8 cellular contexts compared by ENCODE assay signal in genomic region chr14:81221579-81222102, GRCh38. TPM values are rescaled to one million over a fixed set of nuclear protein-coding genes. Genes with fewer than 3 reads are reported as not detected.
DNase-seq lines count a peak whose midpoint lies in the region; ATAC-seq and TF ChIP-seq lines count a peak whose summit lies in the region.

No MANE protein-coding gene starts in this region.

- peaks cover 3% of the 10 kb centered on the region for H3K36me3 Mint-ChIP-seq in chondrocyte (ENCODE audit: low read depth)

- H3K4me3 ChIP-seq in NB4 (ENCODE audit: low read depth, low read length): peak overlapping the region; percentile 53
- H3K4me3 ChIP-seq in muscle layer of duodenum (ENCODE audit: low read depth in 1 of 2, low read length in 2 of 2): peak overlapping the region; percentile 76 to 86

- H3K4me1 Mint-ChIP-seq in chondrocyte (ENCODE audit: low read depth): peaks cover 35% of the 10 kb centered on the region

- H3K27ac ChIP-seq in muscle layer of duodenum (ENCODE audit: low read length): peak overlapping the region; percentile 95

- H3K4me1 ChIP-seq in muscle layer of duodenum (ENCODE audit: control insufficient read depth in 1 of 2, insufficient read depth in 2 of 2, low read length in 2 of 2): peaks cover 5 to 15% of the 10 kb centered on the region in 2 donors

- no peaks in the 10 kb centered on the region for H3K9me3 ChIP-seq in muscle layer of duodenum (ENCODE audit: control insufficient read depth in 1 of 2, low read length in 2 of 2)

- peak overlapping the region; percentile 100 for H3K27ac Mint-ChIP-seq in chondrocyte (ENCODE audit: unreplicated experiment)

- H3K27me3 Mint-ChIP-seq in chondrocyte (ENCODE audit: low read depth): no peaks in the 10 kb centered on the region

- H3K27me3 ChIP-seq in muscle layer of duodenum (ENCODE audit: low read depth, low read length): no peaks in the 10 kb centered on the region

- TF ChIP-seq CTCF in NB4 (IDR thresholded peaks at IDR 0.05; ENCODE audit: low read depth, low read length): no peak
- no peak for TF ChIP-seq CTCF in chondrocyte (IDR thresholded peaks at IDR 0.05)

- TF ChIP-seq POLR2A in NB4 (IDR thresholded peaks at IDR 0.05; ENCODE audit: extremely low read depth, insufficient read length): no peak

- ATAC-seq in HG02870 (IDR thresholded peaks at IDR 0.05; ENCODE audit: unreplicated experiment) (no peak), esophagus mucosa (no peak)

- H3K36me3 ChIP-seq in muscle layer of duodenum (ENCODE audit: control insufficient read depth in 1 of 2, insufficient read depth in 2 of 2, low read length in 2 of 2): no peaks in the 10 kb centered on the region

- peak overlapping the region; percentile 81 for H3K4me3 Mint-ChIP-seq in chondrocyte (ENCODE audit: unreplicated experiment)

- no peaks in the 10 kb centered on the region for H3K9me3 Mint-ChIP-seq in chondrocyte (ENCODE audit: low read depth)

- DNase-seq in DMS79 treated with DMSO at 0.1 percent for 48 hours (lab: John Stamatoyannopoulos, UW): peak; percentile 86
- peak; percentile 16 for DNase-seq in NB4 (ENCODE audit: low read depth)
- no peak for DNase-seq in chondrocyte (ENCODE audit: low spot score)
- no peak for DNase-seq in NCI-H1436 (lab: John Stamatoyannopoulos, UW)
- DNase-seq in LoVo (ENCODE audit: low spot score): no peak

RNA-seq across cellular contexts. Expression of gene GTF2A1, which starts 0.9 kb away (rescaled TPM):
- total RNA-seq in chondrocyte: 38.6 to 43.0 TPM (median 42.4 TPM) in 3 replicates
- total RNA-seq in esophagus mucosa: 21.7 TPM

Comparison
In these comparisons a context has a peak if more than half of its experiments do, and no peak if none do; other contexts are left out.
1. DNase-seq: peak in DMS79 treated with DMSO at 0.1 percent for 48 hours (single experiment) and NB4 (single experiment); none in chondrocyte (single experiment), NCI-H1436 (single experiment) and LoVo (single experiment).